ENCODE assay signal across 1 cellular context in the genomic region with DNA sequence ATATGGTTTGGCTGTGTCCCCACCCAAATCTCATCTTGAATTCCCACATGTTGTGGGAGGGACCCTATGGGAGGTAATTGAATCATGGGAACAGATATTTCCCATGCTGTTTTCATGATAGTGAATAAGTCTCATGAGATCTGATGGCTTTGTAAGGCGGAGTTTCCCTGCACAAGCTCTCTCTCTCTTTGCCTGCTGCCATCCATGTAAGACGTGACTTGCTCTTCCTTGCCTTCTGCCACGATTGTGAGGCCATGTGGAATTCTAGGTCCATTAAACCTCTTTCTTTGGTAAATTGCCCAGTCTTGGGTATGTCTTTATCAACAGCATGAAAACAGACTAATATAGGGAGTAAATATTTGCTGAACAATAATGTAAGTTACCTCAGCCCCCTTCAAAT. TPM values are rescaled to one million over a fixed set of nuclear protein-coding genes. Genes with fewer than 3 reads are reported as not detected.
"Had no signal": no experiment of that assay in that cellular context is flagged by ENCODE, and none has a peak within 500 bp of the region (broad histone marks: within the 10 kb centered on the region; RNA-seq: fewer than 3 reads in every experiment).

No MANE protein-coding gene starts in this region.

RNA-seq across cellular contexts. Expression of a gene that starts 4.2 kb away (rescaled TPM):
- total RNA-seq: HFFc6 had no signal
